Comparison of ENCODE assay signal across 19 cellular contexts in genomic region chr3:20222274-20222673, GRCh38. TPM values are rescaled to one million over a fixed set of nuclear protein-coding genes. Genes with fewer than 3 reads are reported as not detected.
DNase-seq lines count a peak whose midpoint lies in the region; ATAC-seq, FAIRE-seq and TF ChIP-seq lines count a peak whose summit lies in the region.
"Had no signal": no experiment of that assay in that cellular context is flagged by ENCODE, and none has a peak within 500 bp of the region (broad histone marks: within the 10 kb centered on the region; RNA-seq: fewer than 3 reads in every experiment).

No MANE protein-coding gene starts in this region.

- no peak overlapping the region for H3K18ac ChIP-seq in H9 (ENCODE audit: insufficient read length, low read depth, low read length)

- no peaks in the 10 kb centered on the region for H3K79me1 ChIP-seq in H9 (ENCODE audit: insufficient read depth, low read depth, low read length, poor library complexity, severe bottlenecking)

- peaks cover 5% of the 10 kb centered on the region for H3K4me1 ChIP-seq in H9 (ENCODE audit: insufficient read depth, low read length)
- H3K4me1 ChIP-seq in NT2/D1 (ENCODE audit: insufficient read depth, insufficient read length): no peaks in the 10 kb centered on the region
- H3K4me1 ChIP-seq in endodermal cell (ENCODE audit: control insufficient read depth, insufficient read depth, low read length): peaks cover 2% of the 10 kb centered on the region
- H3K4me1 ChIP-seq in neural progenitor cell: peaks cover 44% of the 10 kb centered on the region
- H3K4me1 ChIP-seq in upper lobe of right lung: no peaks in the 10 kb centered on the region
- H3K4me1 ChIP-seq: A549 had no signal

- H4K5ac ChIP-seq in H9 (ENCODE audit: insufficient read length, low read depth, low read length): no peak overlapping the region

- H3T11ph ChIP-seq in H9 (ENCODE audit: low read length): no peak overlapping the region

- no peak overlapping the region for H3K23ac ChIP-seq in H9 (ENCODE audit: insufficient read length, low read depth, low read length)

- intact Hi-C loops in posterior cingulate gyrus (cut with DNase I) (loop anchor here (10.0 kb wide), 1 partner anchor 1673 kb away; no protein-coding TSS in a partner anchor), upper lobe of right lung (cut with DNase I) (no loop called here)

- no peak overlapping the region for H4K91ac ChIP-seq in H9 (ENCODE audit: insufficient read length, low read depth, low read length)

- no peak overlapping the region for H2BK5ac ChIP-seq in H9 (ENCODE audit: insufficient read length, low read length)

- no peaks in the 10 kb centered on the region for H3K36me3 ChIP-seq in NT2/D1 (ENCODE audit: insufficient read depth, insufficient read length, low read length)
- H3K36me3 ChIP-seq in endodermal cell (ENCODE audit: control insufficient read depth, insufficient read depth, low read length): no peaks in the 10 kb centered on the region
- no peaks in the 10 kb centered on the region for H3K36me3 ChIP-seq in neural progenitor cell
- H3K36me3 ChIP-seq in upper lobe of right lung: no peaks in the 10 kb centered on the region
- H3K36me3 ChIP-seq: MG63 had no signal

- H3K36me3 Mint-ChIP-seq in H9 (ENCODE audit: insufficient read depth in 1 of 3, low read depth in 3 of 3): peaks cover 0 to 1% (median 0%) of the 10 kb centered on the region in 3 experiments; a peak in 1 of 7 replicates
- peaks cover 3% of the 10 kb centered on the region for H3K36me3 Mint-ChIP-seq in endodermal cell (ENCODE audit: low read depth)
- peaks cover 1% of the 10 kb centered on the region for H3K36me3 Mint-ChIP-seq in neural progenitor cell
- H3K36me3 Mint-ChIP-seq: CD14-positive monocyte had no signal

- H3K9me3 ChIP-seq in H9 (ENCODE audit: control insufficient read depth, low read depth, low read length): no peaks in the 10 kb centered on the region
- no peaks in the 10 kb centered on the region for H3K9me3 ChIP-seq in NT2/D1 (ENCODE audit: insufficient read depth, low read length)
- no peaks in the 10 kb centered on the region for H3K9me3 ChIP-seq in endodermal cell (ENCODE audit: control insufficient read depth, low read length)
- H3K9me3 ChIP-seq in neural progenitor cell (ENCODE audit: low read depth): no peaks in the 10 kb centered on the region
- H3K9me3 ChIP-seq in upper lobe of right lung: no peaks in the 10 kb centered on the region
- H3K9me3 ChIP-seq: A549, MG63 had no signal

- H3K27ac ChIP-seq in H9 (ENCODE audit: insufficient read length, low read depth, low read length) (no peak overlapping the region), endodermal cell (ENCODE audit: low read depth, low read length) (peak overlapping the region; percentile 98), neural progenitor cell (peak overlapping the region; percentile 94), upper lobe of right lung (no peak overlapping the region)
- H3K27ac ChIP-seq: A549 had no signal

- H3K27ac Mint-ChIP-seq in H9 (peak overlapping the region; percentile 55 to 82 (median 78); a peak in 4 of 7 replicates), endodermal cell (peak overlapping the region; percentile 93), neural progenitor cell (peak overlapping the region; percentile 95)
- H3K27ac Mint-ChIP-seq: B cell, CD14-positive monocyte had no signal

- H2BK12ac ChIP-seq in H9 (ENCODE audit: insufficient read length, low read depth, low read length): no peak overlapping the region

- H2BK15ac ChIP-seq in H9 (ENCODE audit: low read depth, low read length): no peak overlapping the region

- H4K20me1 ChIP-seq in H9 (ENCODE audit: control insufficient read depth, insufficient read depth, insufficient read length): no peaks in the 10 kb centered on the region
- no peaks in the 10 kb centered on the region for H4K20me1 ChIP-seq in neural progenitor cell (ENCODE audit: low read depth)

- H3K79me2 ChIP-seq in H9 (ENCODE audit: insufficient read depth, low read length) (no peaks in the 10 kb centered on the region), neural progenitor cell (ENCODE audit: low read depth) (no peaks in the 10 kb centered on the region)

- H3K4me1 Mint-ChIP-seq in H9: peaks cover 22 to 24% of the 10 kb centered on the region in 2 experiments
- H3K4me1 Mint-ChIP-seq in endodermal cell: peaks cover 23% of the 10 kb centered on the region
- H3K4me1 Mint-ChIP-seq in neural progenitor cell: peaks cover 32% of the 10 kb centered on the region
- H3K4me1 Mint-ChIP-seq: B cell, CD14-positive monocyte had no signal

- no peak overlapping the region for H3K4me2 ChIP-seq in H9 (ENCODE audit: insufficient read depth, insufficient read length, low read length)
- H3K4me2 ChIP-seq in neural progenitor cell: peak overlapping the region; percentile 72
- H3K4me2 ChIP-seq: A549 had no signal

- no peak overlapping the region for H3K9ac ChIP-seq in H9 (ENCODE audit: extremely low read depth, insufficient read length, low read length)
- H3K9ac ChIP-seq in NT2/D1 (ENCODE audit: insufficient read length, low read depth): no peak overlapping the region
- no peak overlapping the region for H3K9ac ChIP-seq in endodermal cell (ENCODE audit: extremely low read depth, low read length, poor library complexity, severe bottlenecking)
- no peak overlapping the region for H3K9ac ChIP-seq in neural progenitor cell

- H2BK120ac ChIP-seq in H9 (ENCODE audit: low read depth, low read length, poor library complexity, severe bottlenecking): no peak overlapping the region

- no peak for FAIRE-seq in GM12891 (lab: Jason Lieb, UNC)
- FAIRE-seq: A549 had no signal

- H3K9me3 Mint-ChIP-seq in H9 (peaks cover 0 to 3% of the 10 kb centered on the region in 2 experiments; a peak in 2 of 5 replicates), endodermal cell (peaks cover 4% of the 10 kb centered on the region), neural progenitor cell (no peaks in the 10 kb centered on the region)
- H3K9me3 Mint-ChIP-seq: CD14-positive monocyte had no signal

- no peak overlapping the region for H3K14ac ChIP-seq in H9 (ENCODE audit: insufficient read depth, low read length)

- H3K27me3 Mint-ChIP-seq in H9 (ENCODE audit: low read depth) (no peaks in the 10 kb centered on the region), endodermal cell (ENCODE audit: insufficient read depth) (no peaks in the 10 kb centered on the region), neural progenitor cell (ENCODE audit: insufficient read depth, low read depth) (no peaks in the 10 kb centered on the region)
- H3K27me3 Mint-ChIP-seq: B cell had no signal

- H3K27me3 ChIP-seq in H9 (ENCODE audit: insufficient read depth, low read length): no peaks in the 10 kb centered on the region
- H3K27me3 ChIP-seq in NT2/D1 (ENCODE audit: insufficient read depth, insufficient read length): no peaks in the 10 kb centered on the region
- no peaks in the 10 kb centered on the region for H3K27me3 ChIP-seq in endodermal cell (ENCODE audit: control insufficient read depth, insufficient read depth, low read length, poor library complexity, severe bottlenecking)
- H3K27me3 ChIP-seq in neural progenitor cell: no peaks in the 10 kb centered on the region
- H3K27me3 ChIP-seq in upper lobe of right lung: no peaks in the 10 kb centered on the region
- H3K27me3 ChIP-seq: MG63 had no signal

- H3K4ac ChIP-seq in H9 (ENCODE audit: low read depth, low read length): no peak overlapping the region

- no peak overlapping the region for H3K56ac ChIP-seq in H9 (ENCODE audit: insufficient read length, low read depth, low read length)

- peaks cover 31% of the 10 kb centered on the region for H3F3A ChIP-seq in neural progenitor cell (ENCODE audit: low read depth)

- no peak for ATAC-seq in upper lobe of right lung
- ATAC-seq: A549, HCT116 had no signal

- no peaks in the 10 kb centered on the region for H3K23me2 ChIP-seq in H9 (ENCODE audit: insufficient read length, low read depth, low read length, poor library complexity, severe bottlenecking)

- no CpG with 5 or more reads among the region's 2 CpGs for whole genome bisulfite sequencing in H9 (ENCODE audit: extremely low coverage, insufficient read length, low lambda C conversion rate)
- 47 to 60% methylated on average over 2 of the region's 2 CpGs for WGBS in endodermal cell (ENCODE audit: insufficient coverage in 1 of 2, insufficient read length in 1 of 2), 2 experiments

- TF ChIP-seq CTCF in H9 (conservative IDR thresholded peaks at IDR 0.05) (no peak), endodermal cell (conservative IDR thresholded peaks at IDR 0.05) (no peak), neural progenitor cell (IDR thresholded peaks at IDR 0.05) (no peak), upper lobe of right lung (IDR thresholded peaks at IDR 0.05) (no peak)

- no peak overlapping the region for H3K4me3 ChIP-seq in NT2/D1 (ENCODE audit: insufficient read length, low read depth)
- H3K4me3 ChIP-seq in endodermal cell (ENCODE audit: low read length): no peak overlapping the region
- peak overlapping the region; percentile 20 for H3K4me3 ChIP-seq in neural progenitor cell
- no peak overlapping the region for H3K4me3 ChIP-seq in upper lobe of right lung
- H3K4me3 ChIP-seq: A549, MG63 had no signal

- H2AFZ ChIP-seq in H9 (ENCODE audit: low read length) (no peak overlapping the region), neural progenitor cell (replicated peaks) (no peak overlapping the region)

- H2BK20ac ChIP-seq in H9 (ENCODE audit: low read depth, low read length, poor library complexity, severe bottlenecking): no peak overlapping the region

- no peak overlapping the region for H4K8ac ChIP-seq in H9 (replicated peaks; ENCODE audit: insufficient read length, low read depth, low read length)

- H3K4me3 Mint-ChIP-seq in H9: no peak overlapping the region
- H3K4me3 Mint-ChIP-seq in endodermal cell: no peak overlapping the region
- H3K4me3 Mint-ChIP-seq in neural progenitor cell: peak overlapping the region; percentile 69
- H3K4me3 Mint-ChIP-seq: B cell, CD14-positive monocyte had no signal

- DNase-seq in H9 (no peak), NT2/D1 (ENCODE audit: low read depth, low spot score) (peak; percentile 15), endodermal cell (no peak), neural progenitor cell (ENCODE audit: low spot score) (peak; percentile 82), posterior cingulate gyrus (no peak), GM12891 (ENCODE audit: insufficient read length, low spot score) (no peak), upper lobe of right lung (no peak)
- DNase-seq in activated CD4-positive, CD25-positive, alpha-beta regulatory T cell (lab: John Stamatoyannopoulos, UW): no peak
- DNase-seq: Kasumi-1, MG63, NCI-H1694 treated with DMSO at 0.1 percent for 48 hours, NCI-H2081 treated with DMSO at 0.1 percent for 48 hours, NCI-H2171 treated with DMSO at 0.1 percent for 48 hours, NCI-H524 treated with DMSO at 0.1 percent for 48 hours, Right ventricle myocardium superior had no signal

- no peak for TF ChIP-seq POLR2A in GM12891 (IDR thresholded peaks at IDR 0.05; ENCODE audit: low read depth, low read length)

- no peak overlapping the region for H2AK5ac ChIP-seq in H9 (ENCODE audit: insufficient read length, low read length)

TF ChIP-seq in GM12891, 5 proteins besides CTCF, POLR2A, EP300 and RAD21 (continues in another document):
- no peak for TF ChIP-seq TAF1 (IDR thresholded peaks at IDR 0.05; ENCODE audit: low read depth, low read length)

RNA-seq across cellular contexts. Expression of gene SGO1, which starts 36.3 kb away (rescaled TPM):
- 28.1 and 30.7 TPM in 2 replicates for total RNA-seq in H9 (2021)
- 10 to 100 TPM; 25.1 to 44.8 TPM for total RNA-seq in endodermal cell
- 36.9 TPM for polyA plus RNA-seq in endodermal cell (2013, experiment 1 of 2)
- 42.3 TPM for polyA plus RNA-seq in endodermal cell (2013, experiment 2 of 2)
- 48.2 and 59.2 TPM in 2 replicates for total RNA-seq in neural progenitor cell (ENCODE audit: low replicate concordance)
- polyA plus RNA-seq in GM12891 (2012; ENCODE audit: low read depth, missing spikeins): 7.4 TPM
- total RNA-seq in upper lobe of right lung: not detected

Comparison
In these comparisons a context has a peak if more than half of its experiments do, and no peak if none do; other contexts are left out.
1. DNase-seq: peak in NT2/D1 (single experiment) and neural progenitor cell (single experiment); none in H9 (single experiment), endodermal cell (single experiment), posterior cingulate gyrus (0 of 10), activated CD4-positive, CD25-positive, alpha-beta regulatory T cell (0 of 4), GM12891 (single experiment) and upper lobe of right lung (single experiment).
2. H3K27ac ChIP-seq: peak in endodermal cell (single experiment) and neural progenitor cell (single experiment); none in H9 (single experiment) and upper lobe of right lung (single experiment).
3. RNA of gene SGO1, which starts 36.3 kb away (total RNA-seq): 48.2 to 59.2 TPM in neural progenitor cell, 25.1 to 44.8 TPM in endodermal cell and 28.1 to 30.7 TPM in H9; not detected in upper lobe of right lung (single experiment); every median in the first group is over 10 times any median in the second.
4. Peak in every context shown above with its lines, with median percentiles within 50 percentile points of each other: H3K27ac Mint-ChIP-seq.